In genomic region chr6:109480993-109481480, GRCh38 we compare ENCODE assay signal across 13 cellular contexts. TPM values are rescaled to one million over a fixed set of nuclear protein-coding genes. Genes with fewer than 3 reads are reported as not detected.
DNase-seq lines count a peak whose midpoint lies in the region; ATAC-seq, FAIRE-seq and TF ChIP-seq lines count a peak whose summit lies in the region.
"Had no signal": no experiment of that assay in that cellular context is flagged by ENCODE, and none has a peak within 500 bp of the region (broad histone marks: within the 10 kb centered on the region; RNA-seq: fewer than 3 reads in every experiment).

No MANE protein-coding gene starts in this region.

- H3K36me3 ChIP-seq in HAP-1 (replicated peaks): peaks cover 48% of the 10 kb centered on the region

- WGBS in A549 (ENCODE audit: missing lambda C conversion rate): 97% methylated on average over 7 of the region's 7 CpGs

- no peak for TF ChIP-seq POLR2A in A549 (IDR thresholded peaks at IDR 0.05; ENCODE audit: low read length)

- no peak for TF ChIP-seq EP300 in A549 (IDR thresholded peaks at IDR 0.05)

- H3K27ac Mint-ChIP-seq in activated CD8-positive, alpha-beta T cell treated with anti-CD3 and anti-CD28 coated beads, Interleukin-2, amount 10 ng/mL, durations not matched to agents 7 days and 5 days: peak overlapping the region; percentile 75

- H3K36me3 Mint-ChIP-seq in activated CD8-positive, alpha-beta T cell treated with anti-CD3 and anti-CD28 coated beads, Interleukin-2, amount 10 ng/mL, durations not matched to agents 7 days and 5 days (ENCODE audit: low read depth): peaks cover 54% of the 10 kb centered on the region

- POLR2A ChIA-PET in A549 (lab: Yijun Ruan, JAX): no interaction called here
- POLR2A ChIA-PET in activated CD8-positive, alpha-beta T cell treated with anti-CD3 and anti-CD28 coated beads, Interleukin-2, amount 10 ng/mL, durations not matched to agents 7 days and 5 days (lab: Charles Lee): interaction anchor here (1.1 to 5.5 kb wide), 6 partner anchors 10 to 99 kb away, joined by 4 to 40 read pairs (median 8); partner anchors contain the start of genes CD164 and MICAL1

- intact Hi-C loops in cardiac septum (cut with DNase I): loop anchor here (5.0 kb wide), 1 partner anchor 39 kb away; the partner anchor contains the start of genes PPIL6 and SMPD2

- no peaks in the 10 kb centered on the region for H3K9me3 Mint-ChIP-seq in activated CD8-positive, alpha-beta T cell treated with anti-CD3 and anti-CD28 coated beads, Interleukin-2, amount 10 ng/mL, durations not matched to agents 7 days and 5 days (ENCODE audit: insufficient read depth)

- H3K27me3 Mint-ChIP-seq in activated CD8-positive, alpha-beta T cell treated with anti-CD3 and anti-CD28 coated beads, Interleukin-2, amount 10 ng/mL, durations not matched to agents 7 days and 5 days (ENCODE audit: low read depth): peaks cover 2% of the 10 kb centered on the region

- TF ChIP-seq RAD21 in A549 (conservative IDR thresholded peaks at IDR 0.05 in 1 of 2, IDR thresholded peaks at IDR 0.05 in 1 of 2): no peak

- peak overlapping the region; percentile 78 for H3K4me2 ChIP-seq in A549

- H3K4me3 ChIP-seq in A549 (no peak overlapping the region), GM12864 (ENCODE audit: low read depth, low read length) (peak overlapping the region; percentile 16; the same call in 1 of the 2 replicates), HAP-1 (no peak overlapping the region)

- no peaks in the 10 kb centered on the region for H3K9me3 ChIP-seq in A549
- H3K9me3 ChIP-seq in HAP-1: no peaks in the 10 kb centered on the region
- H3K9me3 ChIP-seq: neutrophil had no signal

- CTCF ChIA-PET in A549 (lab: Yijun Ruan, JAX): no interaction called here
- CTCF ChIA-PET in activated CD8-positive, alpha-beta T cell treated with anti-CD3 and anti-CD28 coated beads, Interleukin-2, amount 10 ng/mL, durations not matched to agents 7 days and 5 days (lab: Charles Lee): interaction anchor here (1.0 to 2.8 kb wide), 7 partner anchors 12 to 98 kb away, joined by 3 to 9 read pairs (median 3); partner anchors contain the start of genes CD164, PPIL6 and SMPD2

- DNase-seq in A549 (ENCODE audit: low read depth in 1 of 2, low spot score in 1 of 2) (no peak), GM12864 (ENCODE audit: low read depth) (no peak), islet precursor cell (peak; percentile 41), NCI-H2227 treated with DMSO at 0.1 percent for 48 hours (lab: John Stamatoyannopoulos, UW) (no peak), HAP-1 (ENCODE audit: low spot score in 2 of 2) (no peak), Ammon's horn (ENCODE audit: low spot score) (no peak), cardiac septum (ENCODE audit: low spot score) (no peak)
- DNase-seq in activated CD8-positive, alpha-beta T cell treated with anti-CD3 and anti-CD28 coated beads, Interleukin-2, amount 10 ng/mL, durations not matched to agents 7 days and 5 days: peak; percentile 21
- DNase-seq: activated effector memory CD4-positive, alpha-beta T cell treated with Interleukin-2 at 50 U/mL for 16 hours; effector CD8-positive, alpha-beta T cell; NCI-H748 treated with DMSO at 0.1 percent for 48 hours; substantia nigra had no signal

- no peak overlapping the region for H3K27ac ChIP-seq in A549
- H3K27ac ChIP-seq: neutrophil had no signal

- no peak for FAIRE-seq in A549 (lab: Jason Lieb, UNC)

- no peak for TF ChIP-seq CTCF in A549 (IDR thresholded peaks at IDR 0.05)
- TF ChIP-seq CTCF in GM12864 (IDR thresholded peaks at IDR 0.05; ENCODE audit: low read depth, low read length, missing control alignments): no peak

- H3K4me1 ChIP-seq in A549 (peaks cover 47% of the 10 kb centered on the region; the same call in 2 of the 3 replicates), HAP-1 (peaks cover 47% of the 10 kb centered on the region)

- peaks cover 65% of the 10 kb centered on the region for H3K4me1 Mint-ChIP-seq in activated CD8-positive, alpha-beta T cell treated with anti-CD3 and anti-CD28 coated beads, Interleukin-2, amount 10 ng/mL, durations not matched to agents 7 days and 5 days (ENCODE audit: low read depth)

- peak overlapping the region; percentile 85 for H3K4me3 Mint-ChIP-seq in activated CD8-positive, alpha-beta T cell treated with anti-CD3 and anti-CD28 coated beads, Interleukin-2, amount 10 ng/mL, durations not matched to agents 7 days and 5 days

- H3K27me3 ChIP-seq in HAP-1 (ENCODE audit: low read depth): no peaks in the 10 kb centered on the region
- H3K27me3 ChIP-seq: neutrophil had no signal

- ATAC-seq in A549: no peak
- no peak for ATAC-seq in activated CD8-positive, alpha-beta T cell treated with anti-CD3 and anti-CD28 coated beads, Interleukin-2, amount 10 ng/mL, durations not matched to agents 7 days and 5 days

- in situ Hi-C loops in HAP-1 (cut with MboI; ENCODE audit: low sequenced_read_pairs): no loop called here

TF ChIP-seq in A549, 52 proteins besides CTCF, POLR2A, EP300 and RAD21 (continues in another document):
- no peak for TF ChIP-seq JUNB (IDR thresholded peaks at IDR 0.05)
- TF ChIP-seq ZNF302 (CRISPR knock-in tag; IDR thresholded peaks at IDR 0.05): no peak
- no peak for TF ChIP-seq FOSL2 (IDR thresholded peaks at IDR 0.05)
- no peak for TF ChIP-seq FOSL2 (CRISPR knock-in tag; IDR thresholded peaks at IDR 0.05)
- TF ChIP-seq, protein P1, sequence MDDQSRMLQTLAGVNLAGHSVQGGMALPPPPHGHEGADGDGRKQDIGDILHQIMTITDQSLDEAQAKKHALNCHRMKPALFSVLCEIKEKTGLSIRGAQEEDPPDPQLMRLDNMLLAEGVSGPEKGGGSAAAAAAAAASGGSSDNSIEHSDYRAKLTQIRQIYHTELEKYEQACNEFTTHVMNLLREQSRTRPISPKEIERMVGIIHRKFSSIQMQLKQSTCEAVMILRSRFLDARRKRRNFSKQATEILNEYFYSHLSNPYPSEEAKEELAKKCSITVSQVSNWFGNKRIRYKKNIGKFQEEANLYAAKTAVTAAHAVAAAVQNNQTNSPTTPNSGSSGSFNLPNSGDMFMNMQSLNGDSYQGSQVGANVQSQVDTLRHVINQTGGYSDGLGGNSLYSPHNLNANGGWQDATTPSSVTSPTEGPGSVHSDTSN (IDR thresholded peaks at IDR 0.05): no peak
- TF ChIP-seq CBX2 (IDR thresholded peaks at IDR 0.05; ENCODE audit: borderline replicate concordance, low read depth): no peak
- TF ChIP-seq ZC3H11A (IDR thresholded peaks at IDR 0.05): no peak
- no peak for TF ChIP-seq MYC (IDR thresholded peaks at IDR 0.05; ENCODE audit: borderline replicate concordance, low read length)
- no peak for TF ChIP-seq HOXB13 (CRISPR knock-in tag; IDR thresholded peaks at IDR 0.05; ENCODE audit: low read depth)
- TF ChIP-seq, protein P2, sequence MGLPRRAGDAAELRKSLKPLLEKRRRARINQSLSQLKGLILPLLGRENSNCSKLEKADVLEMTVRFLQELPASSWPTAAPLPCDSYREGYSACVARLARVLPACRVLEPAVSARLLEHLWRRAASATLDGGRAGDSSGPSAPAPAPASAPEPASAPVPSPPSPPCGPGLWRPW (IDR thresholded peaks at IDR 0.05): no peak
- TF ChIP-seq POLR2AphosphoS2 (conservative IDR thresholded peaks at IDR 0.05; ENCODE audit: low read length): no peak
- TF ChIP-seq RCOR1 (IDR thresholded peaks at IDR 0.05; ENCODE audit: low read depth, low read length): no peak
- TF ChIP-seq NR3C1 (IDR thresholded peaks at IDR 0.05): no peak
- TF ChIP-seq FOXS1 (CRISPR knock-in tag; IDR thresholded peaks at IDR 0.05): no peak
- no peak for TF ChIP-seq HDAC2 (IDR thresholded peaks at IDR 0.05)
- TF ChIP-seq KDM1A (IDR thresholded peaks at IDR 0.05; ENCODE audit: low read depth): no peak
- TF ChIP-seq SMC3 (IDR thresholded peaks at IDR 0.05): no peak

RNA-seq across cellular contexts. Expression of gene ZBTB24, which starts 2.0 kb away (rescaled TPM):
- polyA plus RNA-seq in A549 (2011; rRNA removed) (5.2 and 5.4 TPM in 2 replicates), A549 (2017; fragmentation: RNase III; extraction: RNeasy Plus Mini Kit Qiagen cat#74134 plus additional on column Dnase treatment) (4.3 to 4.5 TPM (median 4.5 TPM) in 3 replicates)
- 1.7 and 2.1 TPM in 2 replicates for polyA plus RNA-seq in A549 (2012; cell fraction: cytosol; rRNA removed)
- 1.7 and 2.0 TPM in 2 replicates for polyA plus RNA-seq in A549 (2012; cell fraction: nucleus; rRNA removed)
- polyA minus RNA-seq in A549 (2011; rRNA and poly(A)+ RNA removed): 6.7 and 7.4 TPM in 2 replicates
- total RNA-seq in activated CD8-positive, alpha-beta T cell treated with anti-CD3 and anti-CD28 coated beads, Interleukin-2, amount 10 ng/mL, durations not matched to agents 7 days and 5 days: 10 to 100 TPM; 16.0 to 16.3 TPM
- 3.0 TPM for total RNA-seq in cardiac septum

RNA-seq across cellular contexts. Expression of gene MICAL1, which starts 25.5 kb away (rescaled TPM):
- polyA plus RNA-seq in A549 (2011; rRNA removed): 14.1 and 14.9 TPM in 2 replicates
- polyA plus RNA-seq in A549 (2012; cell fraction: cytosol; rRNA removed): 8.9 and 10.7 TPM in 2 replicates
- 105 and 108 TPM in 2 replicates for polyA plus RNA-seq in A549 (2012; cell fraction: nucleus; rRNA removed)
- polyA plus RNA-seq in A549 (2017; fragmentation: RNase III; extraction: RNeasy Plus Mini Kit Qiagen cat#74134 plus additional on column Dnase treatment): 13.4 to 20.3 TPM (median 16.9 TPM) in 3 replicates
- 11.1 and 12.9 TPM in 2 replicates for polyA minus RNA-seq in A549 (2011; rRNA and poly(A)+ RNA removed)
- total RNA-seq in activated CD8-positive, alpha-beta T cell treated with anti-CD3 and anti-CD28 coated beads, Interleukin-2, amount 10 ng/mL, durations not matched to agents 7 days and 5 days: 10 to 100 TPM; 50.5 to 53.2 TPM
- total RNA-seq in cardiac septum: 7.7 TPM

RNA-seq across cellular contexts. Expression of gene SMPD2, which starts 40.5 kb away (rescaled TPM):
- polyA plus RNA-seq in A549 (2011; rRNA removed): 9.6 and 13.1 TPM in 2 replicates
- polyA plus RNA-seq in A549 (2012; cell fraction: cytosol; rRNA removed): 12.4 and 14.5 TPM in 2 replicates
- 20.1 and 21.3 TPM in 2 replicates for polyA plus RNA-seq in A549 (2012; cell fraction: nucleus; rRNA removed)
- polyA plus RNA-seq in A549 (2017; fragmentation: RNase III; extraction: RNeasy Plus Mini Kit Qiagen cat#74134 plus additional on column Dnase treatment): 10.0 to 10.7 TPM (median 10.6 TPM) in 3 replicates
- 28.5 and 42.4 TPM in 2 replicates for polyA minus RNA-seq in A549 (2011; rRNA and poly(A)+ RNA removed)
- total RNA-seq in activated CD8-positive, alpha-beta T cell treated with anti-CD3 and anti-CD28 coated beads, Interleukin-2, amount 10 ng/mL, durations not matched to agents 7 days and 5 days: 10 to 100 TPM; 15.5 to 15.6 TPM
- 5.1 TPM for total RNA-seq in cardiac septum

RNA-seq across cellular contexts. Expression of gene PPIL6, which starts 40.6 kb away (rescaled TPM):
- polyA plus RNA-seq in A549 (2011; rRNA removed) (4.4 and 5.0 TPM in 2 replicates), A549 (2017; fragmentation: RNase III; extraction: RNeasy Plus Mini Kit Qiagen cat#74134 plus additional on column Dnase treatment) (1.6 to 2.7 TPM (median 2.0 TPM) in 3 replicates)
- 0.63 and 0.94 TPM in 2 replicates for polyA plus RNA-seq in A549 (2012; cell fraction: cytosol; rRNA removed)
- 0.22 and 0.24 TPM in 2 replicates for polyA plus RNA-seq in A549 (2012; cell fraction: nucleus; rRNA removed)
- 0.37 and 1.6 TPM in 2 replicates for polyA minus RNA-seq in A549 (2011; rRNA and poly(A)+ RNA removed)
- total RNA-seq in activated CD8-positive, alpha-beta T cell treated with anti-CD3 and anti-CD28 coated beads, Interleukin-2, amount 10 ng/mL, durations not matched to agents 7 days and 5 days: under 1 TPM in 1 of 2 experiments, not detected in 1; 0.16 TPM
- total RNA-seq in cardiac septum: 1.2 TPM

Comparison
In these comparisons a context has a peak if more than half of its experiments do, and no peak if none do; other contexts are left out.
1. DNase-seq: peak in activated CD8-positive, alpha-beta T cell treated with anti-CD3 and anti-CD28 coated beads, Interleukin-2, amount 10 ng/mL, durations not matched to agents 7 days and 5 days (single experiment) and islet precursor cell (single experiment); none in A549 (0 of 2), GM12864 (single experiment), NCI-H2227 treated with DMSO at 0.1 percent for 48 hours (single experiment), HAP-1 (0 of 2), Ammon's horn (single experiment) and cardiac septum (single experiment).